ENCODE assay signal across 39 cellular contexts in the genomic region with DNA sequence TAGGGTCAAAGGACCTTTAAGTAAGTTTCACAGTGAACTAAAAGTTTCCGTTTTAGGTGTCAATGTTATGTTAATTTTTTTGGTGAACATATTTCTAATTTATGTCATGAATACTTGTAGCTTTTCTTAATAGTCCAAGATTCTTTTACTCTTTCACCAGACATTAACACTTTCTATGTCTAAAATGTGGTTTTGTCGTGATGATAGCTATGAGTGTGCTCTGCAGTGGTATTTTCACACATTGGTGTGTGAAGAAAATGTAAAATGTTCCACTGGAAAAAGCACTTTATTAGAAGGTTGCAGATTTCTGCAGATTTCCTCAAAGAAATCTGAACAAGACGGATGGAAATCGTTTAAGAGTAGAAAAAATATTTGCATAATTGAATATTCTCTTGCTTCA.
"Had no signal": no experiment of that assay in that cellular context is flagged by ENCODE, and none has a peak within 500 bp of the region (broad histone marks: within the 10 kb centered on the region; RNA-seq: fewer than 3 reads in every experiment).

No MANE protein-coding gene starts in this region.

- H3K36me3 Mint-ChIP-seq: activated naive CD4-positive, alpha-beta T cell treated with anti-CD3 and anti-CD28 coated beads, Interleukin-2, amount 10 ng/mL, durations not matched to agents 7 days and 5 days; activated naive CD4-positive, alpha-beta T cell treated with anti-CD3 and anti-CD28 coated beads, Interleukin-2, amount 50 U/mL, for 24 hours; activated naive CD8-positive, alpha-beta T cell; activated naive CD8-positive, alpha-beta T cell treated with anti-CD3 and anti-CD28 coated beads for 36 hours; activated naive CD8-positive, alpha-beta T cell treated with anti-CD3 and anti-CD28 coated beads, Interleukin-2, amount 10 ng/mL, durations not matched to agents 7 days and 5 days; brain had no signal

- DNase-seq: activated effector memory CD4-positive, alpha-beta T cell treated with anti-CD3 and anti-CD28 coated beads, Interleukin-2, amount 50 U/mL, for 16 hours; activated effector memory CD4-positive, alpha-beta T cell treated with Interleukin-2 at 50 U/mL for 16 hours; activated gamma-delta T cell; activated gamma-delta T cell treated with Interleukin-2 at 50 U/mL for 16 hours; activated naive CD4-positive, alpha-beta T cell; activated naive CD4-positive, alpha-beta T cell treated with anti-CD3 and anti-CD28 coated beads for 36 hours; activated naive CD4-positive, alpha-beta T cell treated with anti-CD3 and anti-CD28 coated beads, Interleukin-2, amount 10 ng/mL, durations not matched to agents 7 days and 5 days; activated naive CD4-positive, alpha-beta T cell treated with anti-CD3 and anti-CD28 coated beads, Interleukin-2, amount 50 U/mL, for 16 hours; activated naive CD4-positive, alpha-beta T cell treated with Interleukin-2 at 50 U/mL for 16 hours; activated naive CD8-positive, alpha-beta T cell treated with anti-CD3 and anti-CD28 coated beads for 36 hours; activated naive CD8-positive, alpha-beta T cell treated with anti-CD3 and anti-CD28 coated beads, Interleukin-2, amount 10 ng/mL, durations not matched to agents 7 days and 5 days; activated naive CD8-positive, alpha-beta T cell treated with anti-CD3 and anti-CD28 coated beads, Interleukin-2, amount 50 U/mL, for 24 hours; activated T-cell treated with anti-CD3 and anti-CD28 coated beads for 4 hours; activated T-cell treated with anti-CD3 and anti-CD28 coated beads, Interleukin-2, amount 50 U/mL, for 1 hour; activated T-cell treated with anti-CD3 and anti-CD28 coated beads, Interleukin-2, amount 50 U/mL, for 24 hours; activated T-cell treated with anti-CD3 and anti-CD28 coated beads, Interleukin-2, amount 50 U/mL, for 4 hours; activated T-cell treated with anti-CD3 and anti-CD28 coated beads, Interleukin-2, amount 50 U/mL, for 48 hours; activated T-cell treated with anti-CD3 and anti-CD28 coated beads, Interleukin-2, amount 50 U/mL, for 72 hours; adrenal gland; amniotic stem cell; amygdala; anterior cingulate cortex; aorta; body of pancreas; brain microvascular endothelial cell; caudate nucleus; central memory CD4-positive, alpha-beta T cell; cerebellar nuclear complex had no signal

- H3K4me3 Mint-ChIP-seq: activated naive CD4-positive, alpha-beta T cell treated with anti-CD3 and anti-CD28 coated beads for 36 hours; activated naive CD4-positive, alpha-beta T cell treated with anti-CD3 and anti-CD28 coated beads, Interleukin-2, amount 10 ng/mL, durations not matched to agents 7 days and 5 days; activated naive CD4-positive, alpha-beta T cell treated with anti-CD3 and anti-CD28 coated beads, Interleukin-2, amount 50 U/mL, for 24 hours; activated naive CD8-positive, alpha-beta T cell; activated naive CD8-positive, alpha-beta T cell treated with anti-CD3 and anti-CD28 coated beads for 36 hours; activated naive CD8-positive, alpha-beta T cell treated with anti-CD3 and anti-CD28 coated beads, Interleukin-2, amount 10 ng/mL, durations not matched to agents 7 days and 5 days; activated naive CD8-positive, alpha-beta T cell treated with anti-CD3 and anti-CD28 coated beads, Interleukin-2, amount 50 U/mL, for 24 hours; activated T-cell treated with anti-CD3 and anti-CD28 coated beads, Interleukin-2, amount 50 U/mL, for 24 hours; activated T-cell treated with anti-CD3 and anti-CD28 coated beads, Interleukin-2, amount 50 U/mL, for 4 hours; activated T-cell treated with anti-CD3 and anti-CD28 coated beads, Interleukin-2, amount 50 U/mL, for 72 hours; activated T-helper 1 cell treated with anti-CD3 and anti-CD28 coated beads, Interleukin-12 subunit alpha, Interleukin-12 subunit beta, Interleukin-2, Interleukin-4 antibody, amounts not matched to agents 30 ng/mL and 10 ng/mL and 1 ng/mL, durations not matched to agents 14 hours and 24 hours and 36 hours; activated T-helper 17 cell treated with anti-CD3 and anti-CD28 coated beads, Interleukin-2, amount 50 U/mL, for 72 hours; brain; central memory CD8-positive, alpha-beta T cell had no signal

- H3K27ac ChIP-seq: adrenal gland, ascending aorta, body of pancreas, brain microvascular endothelial cell, breast epithelium, cardiac muscle cell had no signal

- H3K9me3 ChIP-seq: adrenal gland, ascending aorta, body of pancreas, breast epithelium had no signal

- H3K4me3 ChIP-seq: adrenal gland, ascending aorta, body of pancreas, breast epithelium, cardiac muscle cell had no signal

- ATAC-seq: activated naive CD4-positive, alpha-beta T cell treated with anti-CD3 and anti-CD28 coated beads, Interleukin-2, amount 50 U/mL, for 72 hours; activated naive CD8-positive, alpha-beta T cell treated with anti-CD3 and anti-CD28 coated beads, Interleukin-2, amount 50 U/mL, for 24 hours; activated T-cell treated with anti-CD3 and anti-CD28 coated beads, Interleukin-2, amount 50 U/mL, for 4 hours; activated T-cell treated with anti-CD3 and anti-CD28 coated beads, Interleukin-2, amount 50 U/mL, for 72 hours; activated T-helper 17 cell treated with anti-CD3 and anti-CD28 coated beads, Interleukin-2, amount 50 U/mL, for 72 hours; body of pancreas had no signal

- H3K4me1 Mint-ChIP-seq: activated naive CD4-positive, alpha-beta T cell treated with anti-CD3 and anti-CD28 coated beads, Interleukin-2, amount 10 ng/mL, durations not matched to agents 7 days and 5 days; activated naive CD4-positive, alpha-beta T cell treated with anti-CD3 and anti-CD28 coated beads, Interleukin-2, amount 50 U/mL, for 24 hours; activated naive CD8-positive, alpha-beta T cell treated with anti-CD3 and anti-CD28 coated beads for 36 hours; activated naive CD8-positive, alpha-beta T cell treated with anti-CD3 and anti-CD28 coated beads, Interleukin-2, amount 10 ng/mL, durations not matched to agents 7 days and 5 days; activated naive CD8-positive, alpha-beta T cell treated with anti-CD3 and anti-CD28 coated beads, Interleukin-2, amount 50 U/mL, for 24 hours; activated T-helper 17 cell treated with anti-CD3 and anti-CD28 coated beads, Interleukin-2, amount 50 U/mL, for 72 hours; brain; central memory CD8-positive, alpha-beta T cell had no signal

- H3K27me3 ChIP-seq: adrenal gland, ascending aorta, body of pancreas, brain microvascular endothelial cell, breast epithelium, cardiac muscle cell had no signal

- H3K27me3 Mint-ChIP-seq: activated naive CD4-positive, alpha-beta T cell treated with anti-CD3 and anti-CD28 coated beads, Interleukin-2, amount 10 ng/mL, durations not matched to agents 7 days and 5 days; activated naive CD4-positive, alpha-beta T cell treated with anti-CD3 and anti-CD28 coated beads, Interleukin-2, amount 50 U/mL, for 24 hours; activated naive CD8-positive, alpha-beta T cell; activated naive CD8-positive, alpha-beta T cell treated with anti-CD3 and anti-CD28 coated beads for 36 hours; activated naive CD8-positive, alpha-beta T cell treated with anti-CD3 and anti-CD28 coated beads, Interleukin-2, amount 10 ng/mL, durations not matched to agents 7 days and 5 days; activated naive CD8-positive, alpha-beta T cell treated with anti-CD3 and anti-CD28 coated beads, Interleukin-2, amount 50 U/mL, for 24 hours; activated T-cell treated with anti-CD3 and anti-CD28 coated beads, Interleukin-2, amount 50 U/mL, for 24 hours; activated T-helper 17 cell treated with anti-CD3 and anti-CD28 coated beads, Interleukin-2, amount 50 U/mL, for 72 hours; brain; central memory CD8-positive, alpha-beta T cell had no signal

- H3K4me1 ChIP-seq: adrenal gland, ascending aorta, body of pancreas, breast epithelium had no signal

- H3K36me3 ChIP-seq: adrenal gland, ascending aorta, brain microvascular endothelial cell, breast epithelium, cardiac muscle cell had no signal

- H3K27ac Mint-ChIP-seq: activated naive CD4-positive, alpha-beta T cell treated with anti-CD3 and anti-CD28 coated beads for 36 hours; activated naive CD4-positive, alpha-beta T cell treated with anti-CD3 and anti-CD28 coated beads, Interleukin-2, amount 10 ng/mL, durations not matched to agents 7 days and 5 days; activated naive CD4-positive, alpha-beta T cell treated with anti-CD3 and anti-CD28 coated beads, Interleukin-2, amount 50 U/mL, for 24 hours; activated naive CD4-positive, alpha-beta T cell treated with anti-CD3 and anti-CD28 coated beads, Interleukin-2, amount 50 U/mL, for 72 hours; activated naive CD8-positive, alpha-beta T cell; activated naive CD8-positive, alpha-beta T cell treated with anti-CD3 and anti-CD28 coated beads for 36 hours; activated naive CD8-positive, alpha-beta T cell treated with anti-CD3 and anti-CD28 coated beads, Interleukin-2, amount 10 ng/mL, durations not matched to agents 7 days and 5 days; activated naive CD8-positive, alpha-beta T cell treated with anti-CD3 and anti-CD28 coated beads, Interleukin-2, amount 50 U/mL, for 24 hours; activated T-cell treated with anti-CD3 and anti-CD28 coated beads, Interleukin-2, amount 50 U/mL, for 24 hours; activated T-cell treated with anti-CD3 and anti-CD28 coated beads, Interleukin-2, amount 50 U/mL, for 72 hours; activated T-helper 1 cell treated with anti-CD3 and anti-CD28 coated beads, Interleukin-12 subunit alpha, Interleukin-12 subunit beta, Interleukin-2, Interleukin-4 antibody, amounts not matched to agents 30 ng/mL and 10 ng/mL and 1 ng/mL, durations not matched to agents 14 hours and 24 hours and 36 hours; activated T-helper 17 cell treated with anti-CD3 and anti-CD28 coated beads, Interleukin-2, amount 50 U/mL, for 72 hours; activated T-helper 2 cell treated with anti-CD3 and anti-CD28 coated beads, Interferon-gamma antibody, Interleukin-2, Interleukin-4, amounts not matched to agents 10 μg/mL and 5 μg/mL and 100 μg/mL, durations not matched to agents 14 hours and 24 hours and 36 hours; brain had no signal
